1 cellular context compared by ENCODE assay signal in the genomic region with DNA sequence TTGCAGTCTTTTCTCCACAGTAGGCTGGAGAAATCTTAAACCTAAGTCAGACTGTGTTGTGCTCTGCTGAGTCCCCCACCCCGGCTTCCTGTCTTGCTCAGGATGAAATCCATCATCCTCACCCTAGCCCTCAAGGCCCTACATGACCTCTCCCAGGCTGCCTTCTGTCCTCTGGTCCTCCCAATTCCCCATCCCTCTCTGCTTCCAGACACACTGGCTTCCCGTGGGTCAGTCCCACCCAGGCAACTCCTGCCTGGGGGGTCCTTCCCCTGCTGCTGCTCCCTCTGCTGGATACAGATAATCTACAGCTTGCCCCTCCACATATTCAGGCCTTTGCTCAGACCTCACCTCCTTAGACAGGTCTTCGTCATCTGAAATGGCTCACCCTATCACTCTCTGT.
TF ChIP-seq lines count a peak whose summit lies in the region.

No MANE protein-coding gene starts in this region.

TF ChIP-seq in IMR-90, 13 proteins besides CTCF, POLR2A, EP300 and RAD21 (continued from another document):
- TF ChIP-seq RFX5 (IDR thresholded peaks at IDR 0.05; ENCODE audit: low read depth, low read length), result no peak
- TF ChIP-seq CEBPB (IDR thresholded peaks at IDR 0.05; ENCODE audit: low read depth, low read length), result no peak
- TF ChIP-seq SMC3 (IDR thresholded peaks at IDR 0.05; ENCODE audit: low read depth, low read length), result no peak
- TF ChIP-seq MAZ (IDR thresholded peaks at IDR 0.05; ENCODE audit: borderline replicate concordance, low read depth, low read length), result no peak
